ENCODE assay signal across 1 cellular context in genomic region chr21:33688343-33688742, GRCh38.
TF ChIP-seq lines count a peak whose summit lies in the region.

No MANE protein-coding gene starts in this region.

TF ChIP-seq in H1, 55 proteins besides CTCF, POLR2A, EP300 and RAD21:
- TF ChIP-seq ZNF274 (IDR thresholded peaks at IDR 0.05; ENCODE audit: borderline replicate concordance, extremely low read depth, low read length) (no peak), SIRT6 (IDR thresholded peaks at IDR 0.05; ENCODE audit: low read length) (no peak), JUN (IDR thresholded peaks at IDR 0.05; ENCODE audit: low read depth, low read length) (no peak)
